30 cellular contexts compared by ENCODE assay signal in genomic region chr1:185808675-185809074, GRCh38.
"Had no signal": no experiment of that assay in that cellular context is flagged by ENCODE, and none has a peak within 500 bp of the region (broad histone marks: within the 10 kb centered on the region; RNA-seq: fewer than 3 reads in every experiment).

No MANE protein-coding gene starts in this region.

- H3K4me3 ChIP-seq: MG63, SJSA1 had no signal

- H3K9me3 ChIP-seq: MG63, SJSA1 had no signal

- ATAC-seq: activated T-helper 17 cell treated with anti-CD3 and anti-CD28 coated beads, Interleukin-2, amount 50 U/mL, for 72 hours; T-cell had no signal

- H3K27ac ChIP-seq: SJSA1, VCaP had no signal

- H3K36me3 Mint-ChIP-seq: activated CD4-positive, alpha-beta memory T cell treated with anti-CD3 and anti-CD28 coated beads for 36 hours; activated naive CD8-positive, alpha-beta T cell treated with anti-CD3 and anti-CD28 coated beads for 36 hours; brain; T-cell had no signal

- H3K9me3 Mint-ChIP-seq: activated CD4-positive, alpha-beta memory T cell treated with anti-CD3 and anti-CD28 coated beads for 36 hours; activated CD4-positive, alpha-beta T cell treated with anti-CD3 and anti-CD28 coated beads, Interleukin-2, amount 10 ng/mL, durations not matched to agents 7 days and 5 days; activated naive CD4-positive, alpha-beta T cell treated with anti-CD3 and anti-CD28 coated beads for 36 hours; activated naive CD8-positive, alpha-beta T cell treated with anti-CD3 and anti-CD28 coated beads for 36 hours; activated T-helper 17 cell treated with anti-CD3 and anti-CD28 coated beads, Interleukin-2, amount 50 U/mL, for 72 hours; brain; T-cell had no signal

- H3K27ac Mint-ChIP-seq: activated CD4-positive, alpha-beta memory T cell treated with anti-CD3 and anti-CD28 coated beads for 36 hours; activated CD4-positive, alpha-beta T cell treated with anti-CD3 and anti-CD28 coated beads, Interleukin-2, amount 10 ng/mL, durations not matched to agents 7 days and 5 days; activated naive CD4-positive, alpha-beta T cell treated with anti-CD3 and anti-CD28 coated beads for 36 hours; activated naive CD8-positive, alpha-beta T cell treated with anti-CD3 and anti-CD28 coated beads for 36 hours; activated T-helper 17 cell treated with anti-CD3 and anti-CD28 coated beads, Interleukin-2, amount 50 U/mL, for 72 hours; brain; T-cell had no signal

- DNase-seq: activated CD4-positive, alpha-beta memory T cell treated with anti-CD3 and anti-CD28 coated beads for 36 hours; activated CD4-positive, alpha-beta T cell treated with anti-CD3 and anti-CD28 coated beads, Interleukin-2, amount 10 ng/mL, durations not matched to agents 7 days and 5 days; activated CD4-positive, CD25-positive, alpha-beta regulatory T cell; activated CD8-positive, alpha-beta memory T cell treated with anti-CD3 and anti-CD28 coated beads for 24 hours; activated gamma-delta T cell; activated naive CD4-positive, alpha-beta T cell treated with anti-CD3 and anti-CD28 coated beads for 36 hours; activated naive CD8-positive, alpha-beta T cell treated with anti-CD3 and anti-CD28 coated beads for 36 hours; activated T-cell treated with anti-CD3 and anti-CD28 coated beads for 4 hours; activated T-cell treated with anti-CD3 and anti-CD28 coated beads, Interleukin-2, amount 50 U/mL, for 48 hours; anterior cingulate cortex; MG63; MV-4-11; NCI-H1092 treated with DMSO at 0.1 percent for 48 hours; NCI-H1417 treated with DMSO at 0.1 percent for 48 hours; NCI-H1694; NCI-H2029; NCI-H2107; NCI-H2171 treated with DMSO at 0.1 percent for 48 hours; NCI-H226; NCI-H526 treated with DMSO at 0.1 percent for 48 hours; NCI-H82; NK-92 treated with Interleukin-12 subunit alpha and Interleukin-12 subunit beta, amount 100 ng/mL, for 24 hours; SHP77; T-cell; T-helper 2 cell; T1000 had no signal

- H3K36me3 ChIP-seq: MG63, SJSA1 had no signal

- H3K27me3 ChIP-seq: SJSA1 had no signal
